17 cellular contexts compared by ENCODE assay signal in the genomic region with DNA sequence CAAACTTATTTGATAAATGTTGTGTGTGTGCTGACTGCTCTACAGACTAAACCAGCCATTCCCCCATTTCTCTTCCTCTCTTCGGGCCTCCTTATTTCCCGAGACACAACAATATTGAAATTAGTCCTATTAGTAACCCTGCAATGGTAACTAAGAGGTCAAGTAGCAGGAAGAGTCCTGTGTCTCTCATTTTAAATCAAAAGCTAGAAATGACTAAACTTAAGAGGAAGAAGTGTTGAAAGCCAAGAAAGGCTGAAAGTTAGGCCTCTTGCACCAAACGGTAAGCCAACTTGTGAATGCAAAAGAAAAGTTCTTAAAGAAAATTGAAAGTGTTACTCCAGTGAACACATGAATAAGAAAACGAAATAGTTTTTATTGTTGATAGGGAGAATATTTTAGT.
DNase-seq lines count a peak whose midpoint lies in the region; ATAC-seq and TF ChIP-seq lines count a peak whose summit lies in the region.
"Had no signal": no experiment of that assay in that cellular context is flagged by ENCODE, and none has a peak within 500 bp of the region (broad histone marks: within the 10 kb centered on the region; RNA-seq: fewer than 3 reads in every experiment).

No MANE protein-coding gene starts in this region.

- H3K36me3 ChIP-seq in osteoblast (ENCODE audit: insufficient read depth, low read length), result no peaks in the 10 kb centered on the region

- H3K4me3 ChIP-seq in osteoblast (ENCODE audit: insufficient read depth, low read length), result no peak overlapping the region

- ATAC-seq in GM18870 (IDR thresholded peaks at IDR 0.05; ENCODE audit: unreplicated experiment) (peak; percentile 85), GM21526 (IDR thresholded peaks at IDR 0.05; ENCODE audit: low FRiP score, unreplicated experiment) (peak; percentile 73), HG03378 (IDR thresholded peaks at IDR 0.05; ENCODE audit: unreplicated experiment) (peak; percentile 64)

- H3K9me3 ChIP-seq in osteoblast (ENCODE audit: low read depth, low read length), result no peaks in the 10 kb centered on the region

- H3K27ac ChIP-seq in osteoblast (ENCODE audit: low read depth, low read length), result no peak overlapping the region
- H3K27ac ChIP-seq: HL-60 had no signal

- H2AFZ ChIP-seq in osteoblast (ENCODE audit: low read length), result no peak overlapping the region

- no peak overlapping the region for H3K4me2 ChIP-seq in osteoblast (ENCODE audit: insufficient read depth, low read length)

- no peaks in the 10 kb centered on the region for H3K79me2 ChIP-seq in osteoblast (ENCODE audit: insufficient read depth, low read length)

- no peak for DNase-seq in stimulated activated CD4-positive, alpha-beta T cell treated with anti-CD3 and anti-CD28 coated beads, Interleukin-4, amount 100 ng/mL, for 1 hour
- DNase-seq in osteoblast (ENCODE audit: insufficient read length, low spot score, missing footprints) (no peak), medulla oblongata (ENCODE audit: extremely low spot score) (no peak)
- no peak for DNase-seq in activated CD4-positive, alpha-beta T cell treated with anti-CD3 and anti-CD28 coated beads for 4 hours
- DNase-seq: CD4-positive, CD25-positive, alpha-beta regulatory T cell; EL; HFFc6; NCI-H1105 treated with DMSO at 0.1 percent for 48 hours; NCI-H1694 treated with DMSO at 0.1 percent for 48 hours; NCI-H345; NCI-H748 treated with DMSO at 0.1 percent for 48 hours; RPMI8226; SIG-M5 had no signal

- no peaks in the 10 kb centered on the region for H4K20me1 ChIP-seq in osteoblast (ENCODE audit: insufficient read depth, low read length)

- peaks cover 8% of the 10 kb centered on the region for H3K4me1 ChIP-seq in osteoblast (ENCODE audit: insufficient read depth, low read length)

- H3K27me3 ChIP-seq in osteoblast (ENCODE audit: insufficient read depth, low read length), result no peaks in the 10 kb centered on the region

- TF ChIP-seq CTCF in osteoblast (IDR thresholded peaks at IDR 0.05; ENCODE audit: extremely low read depth, low read depth, low read length), result no peak
